In genomic region chr2:211455225-211455841, GRCh38 we compare ENCODE assay signal across 8 cellular contexts.
DNase-seq lines count a peak whose midpoint lies in the region; ATAC-seq and TF ChIP-seq lines count a peak whose summit lies in the region.

No MANE protein-coding gene starts in this region.

- no peaks in the 10 kb centered on the region for H3K27me3 Mint-ChIP-seq in activated CD8-positive, alpha-beta T cell treated with anti-CD3 and anti-CD28 coated beads, Interleukin-2, amount 10 ng/mL, durations not matched to agents 7 days and 5 days (ENCODE audit: low read depth)

- H3K27ac ChIP-seq in heart left ventricle = no peak overlapping the region

- no peak for TF ChIP-seq POLR2A in heart left ventricle (IDR thresholded peaks at IDR 0.05)

- H3K4me3 ChIP-seq in BE2C (ENCODE audit: low read depth, low read length) (no peak overlapping the region), heart left ventricle (no peak overlapping the region)

- 85 to 95% (median 87%) methylated on average over 1 of the region's 1 CpG for WGBS in heart left ventricle, 4 donors

- H3K27ac Mint-ChIP-seq in activated CD8-positive, alpha-beta T cell treated with anti-CD3 and anti-CD28 coated beads, Interleukin-2, amount 10 ng/mL, durations not matched to agents 7 days and 5 days = no peak overlapping the region

- TF ChIP-seq CTCF in BE2C (IDR thresholded peaks at IDR 0.05; ENCODE audit: low read depth, low read length) = peak; percentile 99
- TF ChIP-seq CTCF in heart left ventricle (IDR thresholded peaks at IDR 0.05) = peak; percentile 70 to 93 (median 82)

- H3K36me3 Mint-ChIP-seq in activated CD8-positive, alpha-beta T cell treated with anti-CD3 and anti-CD28 coated beads, Interleukin-2, amount 10 ng/mL, durations not matched to agents 7 days and 5 days (ENCODE audit: low read depth) = no peaks in the 10 kb centered on the region

- intact Hi-C loops in heart left ventricle (cut with DNase I) = loop anchor here in 4 of 10 donors (2.0 to 5.0 kb wide), 3 partner anchors 1102 to 1112 kb away; no protein-coding TSS in a partner anchor
- intact Hi-C loops in sciatic nerve (cut with DNase I) = no loop called here

- POLR2A ChIA-PET in activated CD8-positive, alpha-beta T cell treated with anti-CD3 and anti-CD28 coated beads, Interleukin-2, amount 10 ng/mL, durations not matched to agents 7 days and 5 days (lab: Charles Lee) = interaction anchor here (0.7 kb wide), 1 partner anchor 979 kb away, joined by 3 read pairs; no protein-coding TSS in a partner anchor

- no peaks in the 10 kb centered on the region for H3K27me3 ChIP-seq in BE2C
- no peaks in the 10 kb centered on the region for H3K27me3 ChIP-seq in heart left ventricle

- H3K9me3 Mint-ChIP-seq in activated CD8-positive, alpha-beta T cell treated with anti-CD3 and anti-CD28 coated beads, Interleukin-2, amount 10 ng/mL, durations not matched to agents 7 days and 5 days (ENCODE audit: insufficient read depth) = no peaks in the 10 kb centered on the region

- no peaks in the 10 kb centered on the region for H3K36me3 ChIP-seq in BE2C
- no peaks in the 10 kb centered on the region for H3K36me3 ChIP-seq in heart left ventricle

- CTCF ChIA-PET in activated CD8-positive, alpha-beta T cell treated with anti-CD3 and anti-CD28 coated beads, Interleukin-2, amount 10 ng/mL, durations not matched to agents 7 days and 5 days (lab: Charles Lee) = interaction anchor here (0.9 to 1.4 kb wide), 8 partner anchors 10 to 1112 kb away, joined by 3 to 9 read pairs (median 3); no protein-coding TSS in a partner anchor

- H3K4me3 Mint-ChIP-seq in activated CD8-positive, alpha-beta T cell treated with anti-CD3 and anti-CD28 coated beads, Interleukin-2, amount 10 ng/mL, durations not matched to agents 7 days and 5 days = no peak overlapping the region

- H3K4me1 Mint-ChIP-seq in activated CD8-positive, alpha-beta T cell treated with anti-CD3 and anti-CD28 coated beads, Interleukin-2, amount 10 ng/mL, durations not matched to agents 7 days and 5 days (ENCODE audit: low read depth) = no peaks in the 10 kb centered on the region

- H3K4me1 ChIP-seq in BE2C (no peaks in the 10 kb centered on the region), heart left ventricle (peaks cover 0 to 4% (median 0%) of the 10 kb centered on the region in 12 donors)

- DNase-seq in BE2C (peak; percentile 49), NCI-H2081 (lab: John Stamatoyannopoulos, UW) (peak; percentile 79 to 93), heart left ventricle (no peak), sciatic nerve (ENCODE audit: low spot score) (no peak)
- peak; percentile 27 for DNase-seq in activated CD8-positive, alpha-beta T cell treated with anti-CD3 and anti-CD28 coated beads, Interleukin-2, amount 10 ng/mL, durations not matched to agents 7 days and 5 days

- no peaks in the 10 kb centered on the region for H3K9me3 ChIP-seq in BE2C
- H3K9me3 ChIP-seq in heart left ventricle = no peaks in the 10 kb centered on the region

- ATAC-seq in GM18502 (IDR thresholded peaks at IDR 0.05; ENCODE audit: poor library complexity, unreplicated experiment) (peak; percentile 77), HG02870 (IDR thresholded peaks at IDR 0.05; ENCODE audit: unreplicated experiment) (peak; percentile 72), heart left ventricle (peak in 1 of 4 donors; percentile 54), sciatic nerve (peak; percentile 50), esophagus mucosa (no peak)
- ATAC-seq in activated CD8-positive, alpha-beta T cell treated with anti-CD3 and anti-CD28 coated beads, Interleukin-2, amount 10 ng/mL, durations not matched to agents 7 days and 5 days = no peak

Comparison
In these comparisons a context has a peak if more than half of its experiments do, and no peak if none do; other contexts are left out.
1. DNase-seq: peak in BE2C (single experiment), NCI-H2081 (2 of 2) and activated CD8-positive, alpha-beta T cell treated with anti-CD3 and anti-CD28 coated beads, Interleukin-2, amount 10 ng/mL, durations not matched to agents 7 days and 5 days (single experiment); none in heart left ventricle (0 of 5) and sciatic nerve (single experiment).
2. ATAC-seq: peak in GM18502 (single experiment), HG02870 (single experiment) and sciatic nerve (single experiment); none in activated CD8-positive, alpha-beta T cell treated with anti-CD3 and anti-CD28 coated beads, Interleukin-2, amount 10 ng/mL, durations not matched to agents 7 days and 5 days (single experiment) and esophagus mucosa (single experiment).